Comparison of ENCODE assay signal across 12 cellular contexts in the genomic region with DNA sequence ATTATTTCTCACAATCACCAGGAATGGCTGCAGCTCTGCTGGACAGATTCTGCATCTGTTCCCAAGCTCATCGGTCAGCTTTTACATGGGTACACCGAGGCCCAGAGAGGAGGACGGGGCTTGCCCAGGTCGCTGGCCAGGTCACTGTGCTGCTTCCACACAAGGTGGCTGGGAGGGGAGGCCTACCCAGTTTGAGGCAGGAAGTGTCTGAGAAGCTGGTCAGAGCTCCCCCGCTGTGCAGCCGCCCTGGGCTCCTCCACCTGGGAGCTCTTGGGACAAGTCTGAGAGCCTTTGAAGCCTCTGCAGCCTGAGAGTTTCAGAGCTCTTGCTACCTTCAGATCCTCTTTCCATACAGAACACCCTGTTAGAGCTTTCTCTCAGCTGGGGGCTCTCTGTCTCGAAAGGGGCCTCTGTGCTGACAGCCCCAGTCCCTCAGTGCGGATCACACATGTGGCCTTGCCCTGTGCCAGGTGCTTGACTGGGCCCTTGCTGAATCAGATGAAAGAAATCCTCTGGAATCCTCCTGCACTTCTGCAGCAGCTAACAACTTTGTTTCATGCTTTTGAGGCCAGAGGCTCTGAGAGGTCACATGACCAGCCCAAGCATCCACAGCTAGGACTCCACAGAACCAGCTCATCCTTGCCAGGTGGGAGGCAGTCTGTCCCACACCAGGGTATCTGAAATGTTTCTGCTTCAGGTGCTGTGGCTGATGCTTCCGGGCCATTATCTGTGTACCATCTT.
DNase-seq lines count a peak whose midpoint lies in the region; TF ChIP-seq lines count a peak whose summit lies in the region.
"Had no signal": no experiment of that assay in that cellular context is flagged by ENCODE, and none has a peak within 500 bp of the region (broad histone marks: within the 10 kb centered on the region; RNA-seq: fewer than 3 reads in every experiment).

No MANE protein-coding gene starts in this region.

- TF ChIP-seq CTCF in esophagus squamous epithelium (IDR thresholded peaks at IDR 0.05) (no peak), stomach (IDR thresholded peaks at IDR 0.05) (no peak), Caco-2 (IDR thresholded peaks at IDR 0.05; ENCODE audit: insufficient read depth in 1 of 2, low read depth in 1 of 2, low read length in 1 of 2, severe bottlenecking in 1 of 2, unreplicated experiment in 1 of 2) (no peak), ovary (IDR thresholded peaks at IDR 0.05) (no peak)

- H3K9me3 Mint-ChIP-seq in activated CD4-positive, alpha-beta T cell treated with anti-CD3 and anti-CD28 coated beads, Interleukin-2, amount 10 ng/mL, durations not matched to agents 24 days and 14 days, result no peaks in the 10 kb centered on the region
- H3K9me3 Mint-ChIP-seq in Caco-2 (ENCODE audit: unreplicated experiment), result no peaks in the 10 kb centered on the region

- H3K27me3 Mint-ChIP-seq in activated CD4-positive, alpha-beta T cell treated with anti-CD3 and anti-CD28 coated beads, Interleukin-2, amount 10 ng/mL, durations not matched to agents 24 days and 14 days, result no peaks in the 10 kb centered on the region
- H3K27me3 Mint-ChIP-seq in Caco-2 (ENCODE audit: insufficient read depth, unreplicated experiment), result no peaks in the 10 kb centered on the region

- WGBS in esophagus squamous epithelium, 2 donors, result 75% methylated on average over 2 of the region's 9 CpGs; no CpG with 5 or more reads in 1 of the 2 donors
- WGBS in stomach, 5 donors, result 76 to 91% (median 86%) methylated on average over 4 to 9 of the region's 9 CpGs
- WGBS in ovary, 3 donors, result 74 to 86% (median 79%) methylated on average over 9 of the region's 9 CpGs

- no peak for TF ChIP-seq POLR2A in esophagus squamous epithelium (IDR thresholded peaks at IDR 0.05)
- no peak for TF ChIP-seq POLR2A in stomach (IDR thresholded peaks at IDR 0.05)
- no peak for TF ChIP-seq POLR2A in ovary (IDR thresholded peaks at IDR 0.05)

- no peak overlapping the region for H3K4me3 ChIP-seq in esophagus squamous epithelium
- H3K4me3 ChIP-seq in stomach, result no peak overlapping the region
- H3K4me3 ChIP-seq in Caco-2 (ENCODE audit: low read depth, low read length), result no peak overlapping the region
- no peak overlapping the region for H3K4me3 ChIP-seq in ovary
- H3K4me3 ChIP-seq: ascending aorta, smooth muscle cell had no signal

- POLR2A ChIA-PET in Caco-2 (lab: Charles Lee), result no interaction called here

- H3K4me1 Mint-ChIP-seq in activated CD4-positive, alpha-beta T cell treated with anti-CD3 and anti-CD28 coated beads, Interleukin-2, amount 10 ng/mL, durations not matched to agents 24 days and 14 days, result peaks cover 65% of the 10 kb centered on the region
- H3K4me1 Mint-ChIP-seq in Caco-2 (ENCODE audit: low read depth, unreplicated experiment), result no peaks in the 10 kb centered on the region

- H3K27ac ChIP-seq in esophagus squamous epithelium (peak overlapping the region in 3 of 4 donors; percentile 14 to 58 (median 22)), stomach (peak overlapping the region in 3 of 5 donors; percentile 38 to 79 (median 41)), ovary (peak overlapping the region in 1 of 2 donors; percentile 38)
- H3K27ac ChIP-seq: ascending aorta, HL-60 had no signal

- intact Hi-C loops in activated CD4-positive, alpha-beta T cell treated with anti-CD3 and anti-CD28 coated beads, Interleukin-2, amount 10 ng/mL, durations not matched to agents 24 days and 14 days (cut with micrococcal nuclease), result loop anchor here (1.0 kb wide), 1 partner anchor 9 kb away; no protein-coding TSS in a partner anchor
- intact Hi-C loops in esophagus squamous epithelium (cut with DNase I), result no loop called here
- intact Hi-C loops in stomach (cut with DNase I; ENCODE audit: low total_unique reads), result no loop called here
- intact Hi-C loops in Caco-2 (cut with micrococcal nuclease; ENCODE audit: unreplicated experiment), result no loop called here
- intact Hi-C loops in ovary (cut with DNase I), result loop anchor here in 2 of 4 donors (10.0 kb wide), 3 partner anchors 63 to 267 kb away; no protein-coding TSS in a partner anchor

- no TSS peak for BruUV-seq in Caco-2 (replicated peaks; lab: Mats Ljungman, UMichigan)

- DNase-seq in activated naive CD4-positive, alpha-beta T cell treated with Interleukin-2 at 50 U/mL for 16 hours, result peak; percentile 38
- DNase-seq in activated naive CD4-positive, alpha-beta T cell treated with anti-CD3 and anti-CD28 coated beads, Interleukin-2, amount 50 U/mL, for 16 hours, result no peak
- peak; percentile 80 for DNase-seq in activated CD4-positive, alpha-beta T cell treated with anti-CD3 and anti-CD28 coated beads, Interleukin-2, amount 10 ng/mL, durations not matched to agents 24 days and 14 days
- DNase-seq in esophagus squamous epithelium (lab: John Stamatoyannopoulos, UW) (no peak), stomach (no peak), Caco-2 (no peak), ovary (no peak), NCI-H2029 treated with DMSO at 0.1 percent for 48 hours (lab: John Stamatoyannopoulos, UW) (no peak)
- DNase-seq: NCI-H1930 had no signal

- no peak overlapping the region for H3K4me3 Mint-ChIP-seq in activated CD4-positive, alpha-beta T cell treated with anti-CD3 and anti-CD28 coated beads, Interleukin-2, amount 10 ng/mL, durations not matched to agents 24 days and 14 days
- no peak overlapping the region for H3K4me3 Mint-ChIP-seq in Caco-2 (ENCODE audit: unreplicated experiment)

- H3K4me1 ChIP-seq in esophagus squamous epithelium, result peaks cover 0 to 63% (median 32%) of the 10 kb centered on the region in 3 donors
- peaks cover 4 to 57% (median 22%) of the 10 kb centered on the region in 4 donors for H3K4me1 ChIP-seq in stomach
- no peaks in the 10 kb centered on the region for H3K4me1 ChIP-seq in Caco-2
- peaks cover 17% of the 10 kb centered on the region for H3K4me1 ChIP-seq in ovary (ENCODE audit: insufficient read depth)

- no peak for TF ChIP-seq EP300 in stomach (IDR thresholded peaks at IDR 0.05)
- TF ChIP-seq EP300 in ovary (IDR thresholded peaks at IDR 0.05), result no peak

- no peaks in the 10 kb centered on the region for H3K9me3 ChIP-seq in esophagus squamous epithelium
- H3K9me3 ChIP-seq in stomach, result no peaks in the 10 kb centered on the region
- no peaks in the 10 kb centered on the region for H3K9me3 ChIP-seq in Caco-2
- no peaks in the 10 kb centered on the region for H3K9me3 ChIP-seq in ovary
- H3K9me3 ChIP-seq: ascending aorta had no signal

- H3K36me3 Mint-ChIP-seq in activated CD4-positive, alpha-beta T cell treated with anti-CD3 and anti-CD28 coated beads, Interleukin-2, amount 10 ng/mL, durations not matched to agents 24 days and 14 days (ENCODE audit: low read depth), result peaks cover 32% of the 10 kb centered on the region
- H3K36me3 Mint-ChIP-seq in Caco-2 (ENCODE audit: insufficient read depth, unreplicated experiment), result peaks cover 8% of the 10 kb centered on the region

- peak overlapping the region; percentile 80 for H3K27ac Mint-ChIP-seq in activated CD4-positive, alpha-beta T cell treated with anti-CD3 and anti-CD28 coated beads, Interleukin-2, amount 10 ng/mL, durations not matched to agents 24 days and 14 days
- H3K27ac Mint-ChIP-seq in Caco-2 (ENCODE audit: unreplicated experiment), result no peak overlapping the region

- H3K36me3 ChIP-seq in esophagus squamous epithelium, result peaks cover 0 to 41% (median 5%) of the 10 kb centered on the region in 3 donors
- H3K36me3 ChIP-seq in stomach, result peaks cover 0 to 27% (median 12%) of the 10 kb centered on the region in 4 donors
- no peaks in the 10 kb centered on the region for H3K36me3 ChIP-seq in Caco-2 (ENCODE audit: control insufficient read depth, insufficient read depth, low read length)
- H3K36me3 ChIP-seq in ovary, result no peaks in the 10 kb centered on the region

- H3K27me3 ChIP-seq in esophagus squamous epithelium (no peaks in the 10 kb centered on the region), stomach (no peaks in the 10 kb centered on the region), Caco-2 (replicated peaks; ENCODE audit: control insufficient read depth, insufficient read depth, low read length) (no peaks in the 10 kb centered on the region), ovary (no peaks in the 10 kb centered on the region)
- H3K27me3 ChIP-seq: ascending aorta had no signal

- CTCF ChIA-PET in Caco-2 (lab: Charles Lee), result no interaction called here

Comparison
In these comparisons a context has a peak if more than half of its experiments do, and no peak if none do; other contexts are left out.
1. DNase-seq: peak in activated naive CD4-positive, alpha-beta T cell treated with Interleukin-2 at 50 U/mL for 16 hours (single experiment) and activated CD4-positive, alpha-beta T cell treated with anti-CD3 and anti-CD28 coated beads, Interleukin-2, amount 10 ng/mL, durations not matched to agents 24 days and 14 days (single experiment); none in activated naive CD4-positive, alpha-beta T cell treated with anti-CD3 and anti-CD28 coated beads, Interleukin-2, amount 50 U/mL, for 16 hours (single experiment), esophagus squamous epithelium (single experiment), stomach (single experiment), Caco-2 (0 of 2), ovary (0 of 5) and NCI-H2029 treated with DMSO at 0.1 percent for 48 hours (single experiment).